14 cellular contexts compared by ENCODE assay signal in genomic region chr2:189149981-189150380, GRCh38. TPM values are rescaled to one million over a fixed set of nuclear protein-coding genes. Genes with fewer than 3 reads are reported as not detected.
DNase-seq lines count a peak whose midpoint lies in the region; ATAC-seq and TF ChIP-seq lines count a peak whose summit lies in the region.
"Had no signal": no experiment of that assay in that cellular context is flagged by ENCODE, and none has a peak within 500 bp of the region (broad histone marks: within the 10 kb centered on the region; RNA-seq: fewer than 3 reads in every experiment).

No MANE protein-coding gene starts in this region.

- H3K36me3 Mint-ChIP-seq in activated naive CD4-positive, alpha-beta T cell treated with anti-CD3 and anti-CD28 coated beads for 36 hours (ENCODE audit: low read depth) = no peaks in the 10 kb centered on the region
- H3K36me3 Mint-ChIP-seq: naive B cell had no signal

- no peak for ATAC-seq in GM18873 (IDR thresholded peaks at IDR 0.05; ENCODE audit: low FRiP score, unreplicated experiment)

- no peak overlapping the region for H3K27ac Mint-ChIP-seq in activated naive CD4-positive, alpha-beta T cell treated with anti-CD3 and anti-CD28 coated beads for 36 hours
- H3K27ac Mint-ChIP-seq: activated T-cell treated with anti-CD3 and anti-CD28 coated beads, Interleukin-2, amount 50 U/mL, for 24 hours; naive B cell had no signal

- H3K9ac ChIP-seq in skeletal muscle satellite cell (ENCODE audit: low read depth, low read length) = peak overlapping the region; percentile 1

- peak overlapping the region; percentile 58 for H3K27ac ChIP-seq in SJSA1

- CTCF ChIA-PET in activated naive CD4-positive, alpha-beta T cell treated with anti-CD3 and anti-CD28 coated beads for 36 hours (lab: Charles Lee) = no interaction called here

- no peaks in the 10 kb centered on the region for H3K4me1 Mint-ChIP-seq in activated naive CD4-positive, alpha-beta T cell treated with anti-CD3 and anti-CD28 coated beads for 36 hours (ENCODE audit: low read depth)
- H3K4me1 Mint-ChIP-seq: central memory CD8-positive, alpha-beta T cell; naive B cell had no signal

- peak; percentile 10 for DNase-seq in NCI-H1105 treated with DMSO at 0.1 percent for 48 hours (lab: John Stamatoyannopoulos, UW)
- DNase-seq in NCI-H1105 (lab: John Stamatoyannopoulos, UW) = no peak
- DNase-seq in SJSA1 (ENCODE audit: low read depth in 1 of 2, low spot score in 2 of 2) = peak in 1 of 2 experiments; percentile 64
- peak; percentile 57 for DNase-seq in fibroblast of pulmonary artery (ENCODE audit: low read depth)
- DNase-seq in activated naive CD4-positive, alpha-beta T cell treated with anti-CD3 and anti-CD28 coated beads for 36 hours = no peak
- no peak for DNase-seq in activated gamma-delta T cell (lab: John Stamatoyannopoulos, UW)
- DNase-seq: ACHN; activated T-cell treated with anti-CD3 and anti-CD28 coated beads, Interleukin-2, amount 50 U/mL, for 24 hours; hypothalamus; naive B cell; stimulated activated naive CD4-positive, alpha-beta T cell had no signal

- intact Hi-C loops in activated naive CD4-positive, alpha-beta T cell treated with anti-CD3 and anti-CD28 coated beads for 36 hours (cut with micrococcal nuclease) = no loop called here

- H3K36me3 ChIP-seq in SJSA1 = peaks cover 30% of the 10 kb centered on the region
- H3K36me3 ChIP-seq in skeletal muscle satellite cell (ENCODE audit: insufficient read depth, low read length) = peaks cover 7% of the 10 kb centered on the region

- no peak overlapping the region for H3K4me3 ChIP-seq in SJSA1
- no peak overlapping the region for H3K4me3 ChIP-seq in fibroblast of pulmonary artery (replicated peaks; ENCODE audit: low read depth, low read length)
- no peak overlapping the region for H3K4me3 ChIP-seq in skeletal muscle satellite cell (ENCODE audit: low read length)

- TF ChIP-seq CTCF in fibroblast of pulmonary artery (IDR thresholded peaks at IDR 0.05; ENCODE audit: low read length, missing control alignments) = no peak

- H3K9me3 Mint-ChIP-seq in activated naive CD4-positive, alpha-beta T cell treated with anti-CD3 and anti-CD28 coated beads for 36 hours = no peaks in the 10 kb centered on the region
- H3K9me3 Mint-ChIP-seq: activated T-cell treated with anti-CD3 and anti-CD28 coated beads, Interleukin-2, amount 50 U/mL, for 24 hours; central memory CD8-positive, alpha-beta T cell had no signal

- H3K27me3 ChIP-seq in SJSA1 (replicated peaks) = no peaks in the 10 kb centered on the region
- H3K27me3 ChIP-seq in skeletal muscle satellite cell (ENCODE audit: control insufficient read depth, insufficient read depth, low read length) = no peaks in the 10 kb centered on the region

- H3K9me3 ChIP-seq in SJSA1 (replicated peaks) (no peaks in the 10 kb centered on the region), skeletal muscle satellite cell (replicated peaks; ENCODE audit: low read length) (no peaks in the 10 kb centered on the region)

- no peak overlapping the region for H3K4me3 Mint-ChIP-seq in activated naive CD4-positive, alpha-beta T cell treated with anti-CD3 and anti-CD28 coated beads for 36 hours
- H3K4me3 Mint-ChIP-seq: activated T-cell treated with anti-CD3 and anti-CD28 coated beads, Interleukin-2, amount 50 U/mL, for 24 hours; central memory CD8-positive, alpha-beta T cell; naive B cell had no signal

- peaks cover 22% of the 10 kb centered on the region for H3K4me1 ChIP-seq in SJSA1 (replicated peaks)
- peaks cover 54% of the 10 kb centered on the region for H3K4me1 ChIP-seq in skeletal muscle satellite cell (ENCODE audit: control insufficient read depth, insufficient read depth, low read length)

- no peaks in the 10 kb centered on the region for H3K27me3 Mint-ChIP-seq in activated naive CD4-positive, alpha-beta T cell treated with anti-CD3 and anti-CD28 coated beads for 36 hours (ENCODE audit: low read depth)
- H3K27me3 Mint-ChIP-seq: activated T-cell treated with anti-CD3 and anti-CD28 coated beads, Interleukin-2, amount 50 U/mL, for 24 hours; central memory CD8-positive, alpha-beta T cell had no signal

- H3K4me2 ChIP-seq in skeletal muscle satellite cell (ENCODE audit: low read length) = peak overlapping the region; percentile 5

RNA-seq across cellular contexts. Expression of gene COL5A2, which starts 29.6 kb away (rescaled TPM):
- total RNA-seq in SJSA1 (2014; rRNA removed; shearing (Covaris generic)) = 917 and 1,030 TPM in 2 replicates
- total RNA-seq in skeletal muscle satellite cell (2012; rRNA removed) = 170 and 179 TPM in 2 replicates
- total RNA-seq in activated naive CD4-positive, alpha-beta T cell treated with anti-CD3 and anti-CD28 coated beads for 36 hours = 1 to 10 TPM; 3.1 to 4.7 TPM

Comparison
In these comparisons a context has a peak if more than half of its experiments do, and no peak if none do; other contexts are left out.
1. DNase-seq: peak in NCI-H1105 treated with DMSO at 0.1 percent for 48 hours (single experiment) and fibroblast of pulmonary artery (single experiment); none in NCI-H1105 (single experiment), activated naive CD4-positive, alpha-beta T cell treated with anti-CD3 and anti-CD28 coated beads for 36 hours (single experiment) and activated gamma-delta T cell (single experiment).
2. RNA of gene COL5A2, which starts 29.6 kb away (total RNA-seq): 917 to 1,030 TPM in SJSA1; 3.1 to 4.7 TPM in activated naive CD4-positive, alpha-beta T cell treated with anti-CD3 and anti-CD28 coated beads for 36 hours; every median in the first group is over 100 times any median in the second.